ENCODE assay signal across 24 cellular contexts in genomic region chr1:228358039-228358763, GRCh38. TPM values are rescaled to one million over a fixed set of nuclear protein-coding genes. Genes with fewer than 3 reads are reported as not detected.
DNase-seq lines count a peak whose midpoint lies in the region; ATAC-seq and TF ChIP-seq lines count a peak whose summit lies in the region.
"Had no signal": no experiment of that assay in that cellular context is flagged by ENCODE, and none has a peak within 500 bp of the region (broad histone marks: within the 10 kb centered on the region; RNA-seq: fewer than 3 reads in every experiment).

No MANE protein-coding gene starts in this region.

- H3K27me3 ChIP-seq in heart left ventricle (no peaks in the 10 kb centered on the region), gastrocnemius medialis (no peaks in the 10 kb centered on the region)
- H3K27me3 ChIP-seq: MG63, neutrophil, SJSA1 had no signal

- no peaks in the 10 kb centered on the region for H3K9me3 Mint-ChIP-seq in activated T-cell treated with anti-CD3 and anti-CD28 coated beads, Interleukin-2, amount 50 U/mL, for 72 hours
- H3K9me3 Mint-ChIP-seq in activated T-cell treated with anti-CD3 and anti-CD28 coated beads, Interleukin-2, amount 50 U/mL, for 4 hours = no peaks in the 10 kb centered on the region
- H3K9me3 Mint-ChIP-seq in T-helper 2 cell treated with Interferon-gamma antibody and Interleukin-4, amounts not matched to agents 5 μg/mL and 100 μg/mL, for 36 hours = no peaks in the 10 kb centered on the region
- H3K9me3 Mint-ChIP-seq: CD4-positive, CD25-positive, alpha-beta regulatory T cell had no signal

- H3K4me3 ChIP-seq in heart left ventricle (no peak overlapping the region), gastrocnemius medialis (no peak overlapping the region)
- H3K4me3 ChIP-seq: MG63, SJSA1 had no signal

- DNase-seq in activated T-cell treated with anti-CD3 and anti-CD28 coated beads, Interleukin-2, amount 50 U/mL, for 72 hours = no peak
- DNase-seq in activated T-cell treated with anti-CD3 and anti-CD28 coated beads, Interleukin-2, amount 50 U/mL, for 4 hours = no peak
- no peak for DNase-seq in T-helper 2 cell treated with Interferon-gamma antibody and Interleukin-4, amounts not matched to agents 5 μg/mL and 100 μg/mL, for 36 hours (ENCODE audit: low spot score)
- DNase-seq in heart left ventricle (peak in 1 of 5 donors; percentile 15), gastrocnemius medialis (no peak), left colon (no peak), NCI-H2171 (lab: John Stamatoyannopoulos, UW) (no peak), MV-4-11 (lab: John Stamatoyannopoulos, UW) (no peak)
- DNase-seq: ACHN; activated CD4-positive, CD25-positive, alpha-beta regulatory T cell treated with anti-CD3 and anti-CD28 coated beads, Interleukin-2, amount 50 U/mL, for 72 hours; activated T-cell treated with anti-CD3 and anti-CD28 coated beads, Interleukin-2, amount 50 U/mL, for 48 hours; caudate nucleus; CD4-positive, CD25-positive, alpha-beta regulatory T cell; DMS153; head of caudate nucleus; islet precursor cell; MG63; NCI-H1930; NCI-H446 treated with DMSO at 0.1 percent for 48 hours; T1000 had no signal

- peaks cover 0 to 14% (median 0%) of the 10 kb centered on the region in 12 donors for H3K4me1 ChIP-seq in heart left ventricle
- no peaks in the 10 kb centered on the region for H3K4me1 ChIP-seq in gastrocnemius medialis
- H3K4me1 ChIP-seq: SJSA1 had no signal

- H3K27ac ChIP-seq in heart left ventricle = peak overlapping the region in 10 of 12 donors; percentile 31 to 95 (median 61)
- H3K27ac ChIP-seq in gastrocnemius medialis = peak overlapping the region; percentile 42 to 92 (median 68)
- H3K27ac ChIP-seq: neutrophil, SJSA1 had no signal

- H3K4me1 Mint-ChIP-seq in activated T-cell treated with anti-CD3 and anti-CD28 coated beads, Interleukin-2, amount 50 U/mL, for 72 hours (ENCODE audit: low read depth) = peaks cover 6% of the 10 kb centered on the region
- no peaks in the 10 kb centered on the region for H3K4me1 Mint-ChIP-seq in activated T-cell treated with anti-CD3 and anti-CD28 coated beads, Interleukin-2, amount 50 U/mL, for 4 hours (ENCODE audit: low read depth)
- H3K4me1 Mint-ChIP-seq in T-helper 2 cell treated with Interferon-gamma antibody and Interleukin-4, amounts not matched to agents 5 μg/mL and 100 μg/mL, for 36 hours (ENCODE audit: low read depth) = no peaks in the 10 kb centered on the region
- H3K4me1 Mint-ChIP-seq: CD4-positive, CD25-positive, alpha-beta regulatory T cell had no signal

- no peak overlapping the region for H3K4me3 Mint-ChIP-seq in activated T-cell treated with anti-CD3 and anti-CD28 coated beads, Interleukin-2, amount 50 U/mL, for 72 hours
- no peak overlapping the region for H3K4me3 Mint-ChIP-seq in activated T-cell treated with anti-CD3 and anti-CD28 coated beads, Interleukin-2, amount 50 U/mL, for 4 hours
- no peak overlapping the region for H3K4me3 Mint-ChIP-seq in T-helper 2 cell treated with Interferon-gamma antibody and Interleukin-4, amounts not matched to agents 5 μg/mL and 100 μg/mL, for 36 hours
- H3K4me3 Mint-ChIP-seq: CD4-positive, CD25-positive, alpha-beta regulatory T cell had no signal

- TF ChIP-seq CTCF in heart left ventricle (IDR thresholded peaks at IDR 0.05) = no peak
- no peak for TF ChIP-seq CTCF in gastrocnemius medialis (IDR thresholded peaks at IDR 0.05 in 4 of 5, conservative IDR thresholded peaks at IDR 0.05 in 1 of 5)

- no peaks in the 10 kb centered on the region for H3K27me3 Mint-ChIP-seq in activated T-cell treated with anti-CD3 and anti-CD28 coated beads, Interleukin-2, amount 50 U/mL, for 72 hours (ENCODE audit: low read depth)
- no peaks in the 10 kb centered on the region for H3K27me3 Mint-ChIP-seq in activated T-cell treated with anti-CD3 and anti-CD28 coated beads, Interleukin-2, amount 50 U/mL, for 4 hours (ENCODE audit: low read depth)
- no peaks in the 10 kb centered on the region for H3K27me3 Mint-ChIP-seq in T-helper 2 cell treated with Interferon-gamma antibody and Interleukin-4, amounts not matched to agents 5 μg/mL and 100 μg/mL, for 36 hours (ENCODE audit: low read depth)
- H3K27me3 Mint-ChIP-seq: CD4-positive, CD25-positive, alpha-beta regulatory T cell had no signal

- no peak overlapping the region for H3K27ac Mint-ChIP-seq in activated T-cell treated with anti-CD3 and anti-CD28 coated beads, Interleukin-2, amount 50 U/mL, for 72 hours
- H3K27ac Mint-ChIP-seq in T-helper 2 cell treated with Interferon-gamma antibody and Interleukin-4, amounts not matched to agents 5 μg/mL and 100 μg/mL, for 36 hours = peak overlapping the region; percentile 13

- 35 to 53% (median 46%) methylated on average over 4 of the region's 4 CpGs for WGBS in heart left ventricle, 4 donors

- no peaks in the 10 kb centered on the region for H3K36me3 Mint-ChIP-seq in activated T-cell treated with anti-CD3 and anti-CD28 coated beads, Interleukin-2, amount 50 U/mL, for 72 hours (ENCODE audit: insufficient read depth in 2 of 2)
- no peaks in the 10 kb centered on the region for H3K36me3 Mint-ChIP-seq in activated T-cell treated with anti-CD3 and anti-CD28 coated beads, Interleukin-2, amount 50 U/mL, for 4 hours (ENCODE audit: insufficient read depth)
- H3K36me3 Mint-ChIP-seq in T-helper 2 cell treated with Interferon-gamma antibody and Interleukin-4, amounts not matched to agents 5 μg/mL and 100 μg/mL, for 36 hours (ENCODE audit: low read depth) = no peaks in the 10 kb centered on the region
- H3K36me3 Mint-ChIP-seq: CD4-positive, CD25-positive, alpha-beta regulatory T cell had no signal

- intact Hi-C loops in heart left ventricle (cut with DNase I) = no loop called here
- intact Hi-C loops in gastrocnemius medialis (cut with DNase I; ENCODE audit: low total_unique reads) = no loop called here
- intact Hi-C loops in left colon (cut with DNase I, micrococcal nuclease) = no loop called here

- peak; percentile 26 to 73 for ATAC-seq in activated T-cell treated with anti-CD3 and anti-CD28 coated beads, Interleukin-2, amount 50 U/mL, for 72 hours (replicated peaks in 1 of 2)
- ATAC-seq in activated T-cell treated with anti-CD3 and anti-CD28 coated beads, Interleukin-2, amount 50 U/mL, for 4 hours = no peak
- peak; percentile 0 to 9 (median 0) for ATAC-seq in heart left ventricle
- peak in 1 of 2 donors; percentile 29 for ATAC-seq in gastrocnemius medialis
- ATAC-seq in left colon = no peak

- H3K9me3 ChIP-seq in heart left ventricle = no peaks in the 10 kb centered on the region
- H3K9me3 ChIP-seq in gastrocnemius medialis = no peaks in the 10 kb centered on the region
- H3K9me3 ChIP-seq: MG63, neutrophil, SJSA1 had no signal

- H3K36me3 ChIP-seq in heart left ventricle (peaks cover 0 to 27% (median 6%) of the 10 kb centered on the region in 9 donors), gastrocnemius medialis (peaks cover 0 to 70% of the 10 kb centered on the region in 2 donors)
- H3K36me3 ChIP-seq: MG63, neutrophil, SJSA1 had no signal

- in situ Hi-C loops in gastrocnemius medialis (cut with MboI; ENCODE audit: low sequenced_read_pairs in 4 of 4) = loop anchor here in 1 of 4 donors (10.0 kb wide), 1 partner anchor 63 kb away; no protein-coding TSS in a partner anchor

- TF ChIP-seq POLR2A in heart left ventricle (IDR thresholded peaks at IDR 0.05) (no peak), gastrocnemius medialis (IDR thresholded peaks at IDR 0.05) (no peak)

RNA-seq across cellular contexts. Expression of gene TRIM11, which starts 48.4 kb away (rescaled TPM):
- total RNA-seq in activated T-cell treated with anti-CD3 and anti-CD28 coated beads, Interleukin-2, amount 50 U/mL, for 72 hours = 10 to 100 TPM; 43.5 to 51.4 TPM
- total RNA-seq in activated T-cell treated with anti-CD3 and anti-CD28 coated beads, Interleukin-2, amount 50 U/mL, for 4 hours = 10 to 100 TPM; 43.8 to 47.5 (median 46.6) TPM
- total RNA-seq in heart left ventricle = 10 to 100 TPM in 4 of 9 donors, 1 to 10 TPM in 5; 6.7 to 13.8 (median 8.4) TPM
- polyA plus RNA-seq in heart left ventricle = 1 to 10 TPM; 4.7 to 9.8 TPM
- total RNA-seq in gastrocnemius medialis = 10 to 100 TPM in 2 of 4 donors, 1 to 10 TPM in 2; 4.0 to 12.2 (median 9.3) TPM
- total RNA-seq in left colon = 10 to 100 TPM; 34.8 to 36.5 TPM

RNA-seq across cellular contexts. Expression of gene TRIM17, which starts 58.5 kb away (rescaled TPM):
- 1 to 10 TPM; 1.6 to 6.2 TPM for total RNA-seq in activated T-cell treated with anti-CD3 and anti-CD28 coated beads, Interleukin-2, amount 50 U/mL, for 72 hours
- total RNA-seq in activated T-cell treated with anti-CD3 and anti-CD28 coated beads, Interleukin-2, amount 50 U/mL, for 4 hours = 1 to 10 TPM in 1 of 3 donors, under 1 TPM in 2; 0.57 to 1.1 (median 0.66) TPM
- total RNA-seq in heart left ventricle = 1 to 10 TPM in 1 of 9 donors, under 1 TPM in 5, not detected in 3; 0.27 to 1.7 (median 0.57) TPM
- under 1 TPM; 0.08 to 0.11 TPM for polyA plus RNA-seq in heart left ventricle
- not detected for total RNA-seq in gastrocnemius medialis
- total RNA-seq in left colon = under 1 TPM in 1 of 2 donors, not detected in 1; 0.31 TPM
- total RNA-seq: HT1080, mesenteric fat pad, SJSA1 had no signal

Comparison
In these comparisons a context has a peak if more than half of its experiments do, and no peak if none do; other contexts are left out.
1. ATAC-seq: peak in activated T-cell treated with anti-CD3 and anti-CD28 coated beads, Interleukin-2, amount 50 U/mL, for 72 hours (2 of 2) and heart left ventricle (4 of 4); none in activated T-cell treated with anti-CD3 and anti-CD28 coated beads, Interleukin-2, amount 50 U/mL, for 4 hours (0 of 2) and left colon (single experiment).